ENCODE assay signal across 13 cellular contexts in the genomic region with DNA sequence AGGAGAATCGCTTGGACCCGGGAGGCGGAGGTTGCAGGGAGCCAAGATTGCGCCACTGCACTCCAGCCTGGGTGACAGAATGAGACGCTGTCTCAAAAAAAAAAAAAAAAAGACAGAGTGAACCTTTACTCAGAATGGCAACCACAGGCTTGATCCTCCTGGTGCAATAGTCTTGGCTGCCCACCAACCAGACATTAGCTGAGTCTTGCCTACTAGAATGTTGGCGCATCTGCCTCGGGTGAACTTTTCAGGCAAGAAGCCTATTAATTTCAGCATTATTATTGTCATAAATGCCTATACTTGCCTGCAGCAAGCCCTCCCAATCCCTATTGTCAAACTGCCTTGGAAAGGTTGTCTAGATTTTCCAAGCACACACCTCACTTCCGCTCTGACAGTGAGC. TPM values are rescaled to one million over a fixed set of nuclear protein-coding genes. Genes with fewer than 3 reads are reported as not detected.
A peak's percentile ranks its signal among the peaks of the same experiment; 100 is the strongest.
DNase-seq lines count a peak whose midpoint lies in the region; ATAC-seq lines count a peak whose summit lies in the region.
"Had no signal": no experiment of that assay in that cellular context is flagged by ENCODE, and none has a peak within 500 bp of the region (broad histone marks: within the 10 kb centered on the region; RNA-seq: fewer than 3 reads in every experiment).

No MANE protein-coding gene starts in this region.

- H3K27ac Mint-ChIP-seq in T-cell: peak overlapping the region; percentile 75 to 91

- H2AK5ac ChIP-seq in neuronal stem cell (ENCODE audit: low read depth, low read length): no peak overlapping the region

- no peak overlapping the region for H3K18ac ChIP-seq in neuronal stem cell (ENCODE audit: low read length)

- H4K91ac ChIP-seq in neuronal stem cell (ENCODE audit: low read depth, low read length, poor library complexity): no peak overlapping the region

- no peak overlapping the region for H3K27ac ChIP-seq in neuronal stem cell (replicated peaks; ENCODE audit: low read length)
- H3K27ac ChIP-seq: breast epithelium, upper lobe of left lung, VCaP had no signal

- H3K4me1 Mint-ChIP-seq in T-cell: peaks cover 75 to 81% (median 81%) of the 10 kb centered on the region in 3 donors

- no peaks in the 10 kb centered on the region for H3K9me3 ChIP-seq in neuronal stem cell (replicated peaks in 1 of 2; ENCODE audit: control insufficient read depth in 2 of 2, insufficient read depth in 1 of 2, low read depth in 1 of 2, low read length in 2 of 2)
- H3K9me3 ChIP-seq: breast epithelium, SK-N-SH, upper lobe of left lung had no signal

- no peak overlapping the region for H3K23ac ChIP-seq in neuronal stem cell (ENCODE audit: low read depth, low read length, poor library complexity)

- no peak overlapping the region for H3K4ac ChIP-seq in neuronal stem cell (ENCODE audit: low read length)

- no CpG with 5 or more reads among the region's 8 CpGs for WGBS in neuronal stem cell (ENCODE audit: extremely low coverage in 2 of 2, insufficient read length in 2 of 2, insufficient replicate concordance in 1 of 2), 2 donors

- no peak overlapping the region for H2AFZ ChIP-seq in neuronal stem cell (ENCODE audit: low read length)

- peaks cover 41% of the 10 kb centered on the region for H3K36me3 Mint-ChIP-seq in T-cell

- H3K27me3 Mint-ChIP-seq in T-cell: no peaks in the 10 kb centered on the region

- no peak for ATAC-seq in left cardiac atrium
- ATAC-seq in T-cell (replicated peaks in 1 of 4): no peak
- no peak for ATAC-seq in HG02588 (IDR thresholded peaks at IDR 0.05; ENCODE audit: unreplicated experiment)
- ATAC-seq in HG02678 (IDR thresholded peaks at IDR 0.05; ENCODE audit: unreplicated experiment): no peak

- H3K9me3 Mint-ChIP-seq in T-cell: no peaks in the 10 kb centered on the region

- H2BK120ac ChIP-seq in neuronal stem cell (ENCODE audit: low read depth, low read length): no peak overlapping the region

- peaks cover 9% of the 10 kb centered on the region for H3K79me1 ChIP-seq in neuronal stem cell (ENCODE audit: low read depth, low read length)

- H3K4me3 Mint-ChIP-seq in T-cell: peak overlapping the region; percentile 89 to 97 (median 93)

- POLR2A ChIA-PET in T-cell (lab: Charles Lee): interaction anchor here (0.7 to 1.4 kb wide), 3 partner anchors 15 to 110 kb away, joined by 3 to 5 read pairs (median 3); no protein-coding TSS in a partner anchor

- H2BK15ac ChIP-seq in neuronal stem cell (ENCODE audit: low read length): no peak overlapping the region

- H3K9ac ChIP-seq in neuronal stem cell (ENCODE audit: low read depth, low read length, poor library complexity): no peak overlapping the region
- H3K9ac ChIP-seq: SK-N-SH had no signal

- no peak overlapping the region for H3K4me3 ChIP-seq in neuronal stem cell (ENCODE audit: low read length in 2 of 2)
- H3K4me3 ChIP-seq: breast epithelium, upper lobe of left lung had no signal

- no peak overlapping the region for H2BK12ac ChIP-seq in neuronal stem cell (ENCODE audit: low read length)

- peak; percentile 29 for DNase-seq in left cardiac atrium
- DNase-seq in cardiac septum (ENCODE audit: low spot score): no peak
- DNase-seq in T-cell: no peak
- peak; percentile 86 for DNase-seq in fibroblast of gingiva (ENCODE audit: low read depth)
- no peak for DNase-seq in neuronal stem cell (ENCODE audit: low spot score)
- no peak for DNase-seq in midbrain (lab: John Stamatoyannopoulos, UW)
- DNase-seq: DMS79 treated with DMSO at 0.1 percent for 48 hours, SK-N-SH had no signal

- CTCF ChIA-PET in T-cell (lab: Charles Lee): interaction anchor here (0.7 to 1.1 kb wide), 2 partner anchors 34 to 157 kb away, joined by 3 to 8 read pairs; no protein-coding TSS in a partner anchor

- no peak overlapping the region for H3K4me2 ChIP-seq in neuronal stem cell (ENCODE audit: insufficient read depth, low read length, poor library complexity, severe bottlenecking)
- H3K4me2 ChIP-seq: SK-N-SH had no signal

- intact Hi-C loops in left cardiac atrium (cut with DNase I): no loop called here
- intact Hi-C loops in cardiac septum (cut with DNase I): no loop called here

- H3K36me3 ChIP-seq in neuronal stem cell (replicated peaks in 1 of 2; ENCODE audit: control insufficient read depth in 2 of 2, insufficient read depth in 2 of 2, low read length in 2 of 2): no peaks in the 10 kb centered on the region
- H3K36me3 ChIP-seq: breast epithelium, upper lobe of left lung had no signal

- no peak overlapping the region for H2BK5ac ChIP-seq in neuronal stem cell (ENCODE audit: low read length)

- peaks cover 0 to 8% (median 0%) of the 10 kb centered on the region in 3 experiments for H3K27me3 ChIP-seq in neuronal stem cell (ENCODE audit: control insufficient read depth in 3 of 3, insufficient read depth in 3 of 3, low read depth in 1 of 3, low read length in 3 of 3)
- H3K27me3 ChIP-seq: breast epithelium, upper lobe of left lung had no signal

- no peak overlapping the region for H4K8ac ChIP-seq in neuronal stem cell (ENCODE audit: low read depth, low read length)

- no peak overlapping the region for H3K14ac ChIP-seq in neuronal stem cell (ENCODE audit: low read length)

- peaks cover 14 to 26% of the 10 kb centered on the region in 2 donors for H3K4me1 ChIP-seq in neuronal stem cell (ENCODE audit: control insufficient read depth in 2 of 2, insufficient read depth in 1 of 2, low read depth in 1 of 2, low read length in 2 of 2)

RNA-seq across cellular contexts. Expression of gene SERINC5, which starts 4.2 kb away (rescaled TPM):
- total RNA-seq in left cardiac atrium (10 to 100 TPM; 14.3 to 14.9 TPM), cardiac septum (20.9 TPM), T-cell (100 to 1,000 TPM; 109 to 170 (median 112) TPM)
- polyA plus RNA-seq in neuronal stem cell (2013, experiment 1 of 2): 29.3 TPM
- 30.3 TPM for polyA plus RNA-seq in neuronal stem cell (2013, experiment 2 of 2)

Comparison
In these comparisons a context has a peak if more than half of its experiments do, and no peak if none do; other contexts are left out.
1. DNase-seq: peak in left cardiac atrium (single experiment) and fibroblast of gingiva (single experiment); none in cardiac septum (single experiment), T-cell (0 of 34), neuronal stem cell (single experiment) and midbrain (single experiment).